Comparison of ENCODE assay signal across 31 cellular contexts in genomic region chr14:98591161-98591560, GRCh38.
"Had no signal": no experiment of that assay in that cellular context is flagged by ENCODE, and none has a peak within 500 bp of the region (broad histone marks: within the 10 kb centered on the region; RNA-seq: fewer than 3 reads in every experiment).

No MANE protein-coding gene starts in this region.

- H3K4me3 ChIP-seq: adrenal gland, body of pancreas, coronary artery, dorsolateral prefrontal cortex, gastroesophageal sphincter, heart right ventricle had no signal

- H3K36me3 ChIP-seq: adrenal gland, gastroesophageal sphincter, heart right ventricle had no signal

- H3K4me1 Mint-ChIP-seq: activated B cell treated with CpG ODN at 0.5 μM for 24 hours; activated CD4-positive, alpha-beta memory T cell treated with anti-CD3 and anti-CD28 coated beads, Interleukin-2, amount 10 ng/mL, durations not matched to agents 7 days and 5 days; activated CD8-positive, alpha-beta memory T cell treated with anti-CD3 and anti-CD28 coated beads, Interleukin-2, amount 10 ng/mL, durations not matched to agents 7 days and 5 days; activated naive CD4-positive, alpha-beta T cell treated with anti-CD3 and anti-CD28 coated beads, Interleukin-2, amount 50 U/mL, for 24 hours; activated naive CD8-positive, alpha-beta T cell treated with anti-CD3 and anti-CD28 coated beads for 36 hours; activated naive CD8-positive, alpha-beta T cell treated with anti-CD3 and anti-CD28 coated beads, Interleukin-2, amount 50 U/mL, for 24 hours; endodermal cell had no signal

- H3K9me3 ChIP-seq: adrenal gland, body of pancreas, gastroesophageal sphincter had no signal

- H3K4me1 ChIP-seq: adrenal gland, body of pancreas, gastroesophageal sphincter, heart right ventricle had no signal

- DNase-seq: activated B cell treated with CpG ODN at 0.5 μM for 24 hours; activated CD4-positive, alpha-beta memory T cell treated with anti-CD3 and anti-CD28 coated beads, Interleukin-2, amount 10 ng/mL, durations not matched to agents 7 days and 5 days; activated CD4-positive, alpha-beta T cell treated with anti-CD3 and anti-CD28 coated beads for 48 hours; activated CD8-positive, alpha-beta memory T cell treated with anti-CD3 and anti-CD28 coated beads, Interleukin-2, amount 10 ng/mL, durations not matched to agents 7 days and 5 days; activated CD8-positive, alpha-beta memory T cell treated with anti-CD3 and anti-CD28 coated beads, Interleukin-2, amount 50 U/mL, for 4 hours; activated effector memory CD4-positive, alpha-beta T cell treated with anti-CD3 and anti-CD28 coated beads, Interleukin-2, amount 50 U/mL, for 16 hours; activated naive CD4-positive, alpha-beta T cell treated with anti-CD3 and anti-CD28 coated beads for 36 hours; activated naive CD8-positive, alpha-beta T cell treated with anti-CD3 and anti-CD28 coated beads for 36 hours; activated naive CD8-positive, alpha-beta T cell treated with anti-CD3 and anti-CD28 coated beads, Interleukin-2, amount 50 U/mL, for 24 hours; activated T-cell treated with anti-CD3 and anti-CD28 coated beads, Interleukin-2, amount 50 U/mL, for 1 hour; activated T-cell treated with anti-CD3 and anti-CD28 coated beads, Interleukin-2, amount 50 U/mL, for 48 hours; adrenal gland; amygdala; aorta; body of pancreas; effector memory CD4-positive, alpha-beta T cell; endodermal cell; foreskin melanocyte; heart right ventricle; hippocampal formation; T-helper 2 cell had no signal

- H3K4me3 Mint-ChIP-seq: activated B cell treated with CpG ODN at 0.5 μM for 24 hours; activated CD4-positive, alpha-beta memory T cell treated with anti-CD3 and anti-CD28 coated beads, Interleukin-2, amount 10 ng/mL, durations not matched to agents 7 days and 5 days; activated CD8-positive, alpha-beta memory T cell treated with anti-CD3 and anti-CD28 coated beads, Interleukin-2, amount 10 ng/mL, durations not matched to agents 7 days and 5 days; activated naive CD4-positive, alpha-beta T cell treated with anti-CD3 and anti-CD28 coated beads for 36 hours; activated naive CD4-positive, alpha-beta T cell treated with anti-CD3 and anti-CD28 coated beads, Interleukin-2, amount 50 U/mL, for 24 hours; activated naive CD8-positive, alpha-beta T cell treated with anti-CD3 and anti-CD28 coated beads for 36 hours; activated naive CD8-positive, alpha-beta T cell treated with anti-CD3 and anti-CD28 coated beads, Interleukin-2, amount 50 U/mL, for 24 hours; activated T-helper 1 cell treated with anti-CD3 and anti-CD28 coated beads, Interleukin-12 subunit alpha, Interleukin-12 subunit beta, Interleukin-2, Interleukin-4 antibody, amounts not matched to agents 30 ng/mL and 10 ng/mL and 1 ng/mL, durations not matched to agents 14 hours and 24 hours and 36 hours; dendritic cell treated with granulocyte-macrophage colony-stimulating factor and Interleukin-4, amounts not matched to agents 40 ng/mL and 50 ng/mL, for 4 days; endodermal cell had no signal

- H3K27me3 ChIP-seq: adrenal gland, body of pancreas, gastroesophageal sphincter, heart right ventricle had no signal

- H3K27ac Mint-ChIP-seq: activated B cell treated with CpG ODN at 0.5 μM for 24 hours; activated CD4-positive, alpha-beta memory T cell treated with anti-CD3 and anti-CD28 coated beads, Interleukin-2, amount 10 ng/mL, durations not matched to agents 7 days and 5 days; activated CD8-positive, alpha-beta memory T cell treated with anti-CD3 and anti-CD28 coated beads, Interleukin-2, amount 10 ng/mL, durations not matched to agents 7 days and 5 days; activated naive CD4-positive, alpha-beta T cell treated with anti-CD3 and anti-CD28 coated beads for 36 hours; activated naive CD4-positive, alpha-beta T cell treated with anti-CD3 and anti-CD28 coated beads, Interleukin-2, amount 50 U/mL, for 24 hours; activated naive CD8-positive, alpha-beta T cell treated with anti-CD3 and anti-CD28 coated beads for 36 hours; activated naive CD8-positive, alpha-beta T cell treated with anti-CD3 and anti-CD28 coated beads, Interleukin-2, amount 50 U/mL, for 24 hours; activated T-helper 1 cell treated with anti-CD3 and anti-CD28 coated beads, Interleukin-12 subunit alpha, Interleukin-12 subunit beta, Interleukin-2, Interleukin-4 antibody, amounts not matched to agents 30 ng/mL and 10 ng/mL and 1 ng/mL, durations not matched to agents 14 hours and 24 hours and 36 hours; activated T-helper 2 cell treated with anti-CD3 and anti-CD28 coated beads, Interferon-gamma antibody, Interleukin-2, Interleukin-4, amounts not matched to agents 10 μg/mL and 5 μg/mL and 100 μg/mL, durations not matched to agents 14 hours and 24 hours and 36 hours; dendritic cell treated with granulocyte-macrophage colony-stimulating factor and Interleukin-4, amounts not matched to agents 40 ng/mL and 50 ng/mL, for 4 days; endodermal cell had no signal

- H3K27me3 Mint-ChIP-seq: activated B cell treated with CpG ODN at 0.5 μM for 24 hours; activated CD4-positive, alpha-beta memory T cell treated with anti-CD3 and anti-CD28 coated beads, Interleukin-2, amount 10 ng/mL, durations not matched to agents 7 days and 5 days; activated CD8-positive, alpha-beta memory T cell treated with anti-CD3 and anti-CD28 coated beads, Interleukin-2, amount 10 ng/mL, durations not matched to agents 7 days and 5 days; activated naive CD4-positive, alpha-beta T cell treated with anti-CD3 and anti-CD28 coated beads, Interleukin-2, amount 50 U/mL, for 24 hours; activated naive CD8-positive, alpha-beta T cell treated with anti-CD3 and anti-CD28 coated beads for 36 hours; activated naive CD8-positive, alpha-beta T cell treated with anti-CD3 and anti-CD28 coated beads, Interleukin-2, amount 50 U/mL, for 24 hours; dendritic cell treated with granulocyte-macrophage colony-stimulating factor and Interleukin-4, amounts not matched to agents 40 ng/mL and 50 ng/mL, for 4 days had no signal

- ATAC-seq: activated CD4-positive, CD25-positive, alpha-beta regulatory T cell treated with anti-CD3 and anti-CD28 coated beads, Interleukin-2, amount 50 U/mL, for 24 hours; activated CD8-positive, alpha-beta memory T cell treated with anti-CD3 and anti-CD28 coated beads, Interleukin-2, amount 10 ng/mL, durations not matched to agents 7 days and 5 days; activated naive CD8-positive, alpha-beta T cell treated with anti-CD3 and anti-CD28 coated beads, Interleukin-2, amount 50 U/mL, for 24 hours; body of pancreas; esophagus mucosa; gastroesophageal sphincter; heart right ventricle had no signal

- H3K36me3 Mint-ChIP-seq: activated CD8-positive, alpha-beta memory T cell treated with anti-CD3 and anti-CD28 coated beads, Interleukin-2, amount 10 ng/mL, durations not matched to agents 7 days and 5 days; activated naive CD4-positive, alpha-beta T cell treated with anti-CD3 and anti-CD28 coated beads, Interleukin-2, amount 50 U/mL, for 24 hours; activated naive CD8-positive, alpha-beta T cell treated with anti-CD3 and anti-CD28 coated beads for 36 hours had no signal

- H3K27ac ChIP-seq: adrenal gland, body of pancreas, coronary artery, dorsolateral prefrontal cortex, gastroesophageal sphincter, heart right ventricle, VCaP had no signal

- H3K9me3 Mint-ChIP-seq: activated naive CD4-positive, alpha-beta T cell treated with anti-CD3 and anti-CD28 coated beads, Interleukin-2, amount 50 U/mL, for 24 hours had no signal
